In genomic region chr17:73308017-73308823, GRCh38 we compare ENCODE assay signal across 8 cellular contexts.
DNase-seq lines count a peak whose midpoint lies in the region; ATAC-seq lines count a peak whose summit lies in the region.

No MANE protein-coding gene starts in this region.

- H3K27me3 ChIP-seq in endocrine pancreas (ENCODE audit: control insufficient read depth, insufficient read depth, low read length) = no peaks in the 10 kb centered on the region
- no peaks in the 10 kb centered on the region for H3K27me3 ChIP-seq in mucosa of stomach (ENCODE audit: control insufficient read depth, insufficient read depth, low read length)

- ATAC-seq in GM18511 (IDR thresholded peaks at IDR 0.05; ENCODE audit: unreplicated experiment) = no peak

- in situ Hi-C loops in ACHN (cut with HindIII; ENCODE audit: low pct_ligation_motif_present, low pct_unique_long_range_greater_than_20kb, low sequenced_read_pairs) = no loop called here

- H3K9ac ChIP-seq in endocrine pancreas (ENCODE audit: control insufficient read depth, insufficient read depth, low read length) = peak overlapping the region; percentile 1
- peak overlapping the region; percentile 61 for H3K9ac ChIP-seq in mucosa of stomach (ENCODE audit: low read length)

- H3K4me1 ChIP-seq in endocrine pancreas (ENCODE audit: control insufficient read depth, insufficient read depth, low read length) (no peaks in the 10 kb centered on the region), mucosa of stomach (ENCODE audit: control insufficient read depth, insufficient read depth, low read length) (peaks cover 68% of the 10 kb centered on the region)

- no peak overlapping the region for H3K4me3 ChIP-seq in endocrine pancreas (ENCODE audit: control insufficient read depth, insufficient read depth, low read length)
- H3K4me3 ChIP-seq in mucosa of stomach (ENCODE audit: low read length) = no peak overlapping the region

- H3K36me3 ChIP-seq in endocrine pancreas (ENCODE audit: control insufficient read depth, insufficient read depth, low read length) (no peaks in the 10 kb centered on the region), mucosa of stomach (ENCODE audit: control insufficient read depth, insufficient read depth, low read length) (no peaks in the 10 kb centered on the region)

- H3K9me3 ChIP-seq in endocrine pancreas (ENCODE audit: control insufficient read depth, low read length) (no peaks in the 10 kb centered on the region), mucosa of stomach (ENCODE audit: control insufficient read depth, low read length) (no peaks in the 10 kb centered on the region)

- DNase-seq in ACHN (peak; percentile 88), NCI-H69 (lab: John Stamatoyannopoulos, UW) (peak; percentile 43), foreskin melanocyte (no peak), NCI-H446 (lab: John Stamatoyannopoulos, UW) (no peak)
- no peak for DNase-seq in activated naive CD4-positive, alpha-beta T cell treated with Interleukin-2 at 50 U/mL for 16 hours

Comparison
In these comparisons a context has a peak if more than half of its experiments do, and no peak if none do; other contexts are left out.
1. DNase-seq: peak in ACHN (single experiment) and NCI-H69 (single experiment); none in foreskin melanocyte (single experiment), activated naive CD4-positive, alpha-beta T cell treated with Interleukin-2 at 50 U/mL for 16 hours (single experiment) and NCI-H446 (0 of 2).